In the genomic region with DNA sequence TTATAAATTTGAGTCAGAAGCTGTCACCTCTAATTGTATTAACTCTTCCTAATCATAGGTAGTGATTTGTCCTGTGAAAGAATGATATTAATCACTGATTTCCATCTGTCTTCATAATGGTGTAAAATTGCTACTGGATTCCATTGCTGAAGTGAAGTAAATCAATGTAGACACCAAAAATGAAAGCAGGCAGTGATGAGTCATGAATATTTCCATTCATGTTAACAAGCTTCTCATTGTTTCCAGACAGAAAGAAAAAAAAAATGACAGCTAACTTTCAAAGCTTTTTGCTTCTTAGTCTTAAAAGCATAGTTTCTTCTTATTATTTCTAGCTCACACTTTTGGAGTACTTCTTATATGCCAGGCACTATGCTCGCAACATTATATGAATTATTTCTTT, we compare ENCODE assay signal across 9 cellular contexts. TPM values are rescaled to one million over a fixed set of nuclear protein-coding genes. Genes with fewer than 3 reads are reported as not detected.
DNase-seq lines count a peak whose midpoint lies in the region; TF ChIP-seq lines count a peak whose summit lies in the region.
"Had no signal": no experiment of that assay in that cellular context is flagged by ENCODE, and none has a peak within 500 bp of the region (broad histone marks: within the 10 kb centered on the region; RNA-seq: fewer than 3 reads in every experiment).

No MANE protein-coding gene starts in this region.

- H3K4me1 ChIP-seq in mammary epithelial cell (ENCODE audit: insufficient read depth, low read length) (peaks cover 24% of the 10 kb centered on the region), colonic mucosa (peaks cover 7% of the 10 kb centered on the region)

- H3K4me3 ChIP-seq in GM06990 (replicated peaks; ENCODE audit: low read depth, low read length) (no peak overlapping the region), mammary epithelial cell (replicated peaks in 1 of 3; ENCODE audit: insufficient read depth in 1 of 3, low read depth in 2 of 3, low read length in 3 of 3) (no peak overlapping the region), neural cell (ENCODE audit: low read length) (no peak overlapping the region), colonic mucosa (no peak overlapping the region)

- no peak overlapping the region for H3K9ac ChIP-seq in mammary epithelial cell (ENCODE audit: insufficient read depth, low read length)
- H3K9ac ChIP-seq in neural cell (ENCODE audit: low read length): no peak overlapping the region
- H3K9ac ChIP-seq in colonic mucosa (ENCODE audit: low read depth in 2 of 2, low read length in 2 of 2): no peak overlapping the region

- no peaks in the 10 kb centered on the region for H3K36me3 ChIP-seq in GM06990 (ENCODE audit: control insufficient read depth, insufficient read depth, low read length)
- H3K36me3 ChIP-seq in mammary epithelial cell (ENCODE audit: insufficient read depth, low read length): no peaks in the 10 kb centered on the region
- H3K36me3 ChIP-seq in neural cell (ENCODE audit: insufficient read depth, low read length): no peaks in the 10 kb centered on the region
- no peaks in the 10 kb centered on the region for H3K36me3 ChIP-seq in colonic mucosa

- H3K79me2 ChIP-seq in mammary epithelial cell (ENCODE audit: insufficient read depth, low read length) (peaks cover 2% of the 10 kb centered on the region), neural cell (replicated peaks; ENCODE audit: insufficient read depth, low read length) (no peaks in the 10 kb centered on the region)

- no peaks in the 10 kb centered on the region for H3K9me2 ChIP-seq in neural cell (ENCODE audit: insufficient read depth, low read length)

- no peaks in the 10 kb centered on the region for H3K9me3 ChIP-seq in mammary epithelial cell (replicated peaks; ENCODE audit: insufficient read depth, low read length)
- no peaks in the 10 kb centered on the region for H3K9me3 ChIP-seq in neural cell (ENCODE audit: low read length)
- H3K9me3 ChIP-seq in colonic mucosa: no peaks in the 10 kb centered on the region

- H3F3A ChIP-seq in neural cell (ENCODE audit: insufficient read depth, low read length, poor library complexity, severe bottlenecking): no peaks in the 10 kb centered on the region

- in situ Hi-C loops in mammary epithelial cell (cut with MboI; ENCODE audit: low sequenced_read_pairs in 2 of 2): no loop called here

- H4K20me1 ChIP-seq in mammary epithelial cell (ENCODE audit: insufficient read depth, low read length) (no peaks in the 10 kb centered on the region), neural cell (ENCODE audit: insufficient read depth) (no peaks in the 10 kb centered on the region)

- CTCF ChIA-PET in mammary epithelial cell (lab: Charles Lee; ENCODE audit: low non-redundant PET): interaction anchor here (0.6 to 0.7 kb wide), 2 partner anchors 15 to 198 kb away, joined by 3 to 5 read pairs; no protein-coding TSS in a partner anchor

- TF ChIP-seq EP300 in neural cell (conservative IDR thresholded peaks at IDR 0.05; ENCODE audit: poor library complexity, severe bottlenecking): no peak

- DNase-seq in GM06990 (ENCODE audit: extremely low read depth, insufficient read length): peak; percentile 77
- peak; percentile 79 for DNase-seq in HPDE6-E6E7 (ENCODE audit: extremely low spot score)
- DNase-seq in mammary epithelial cell: peak; percentile 78
- no peak for DNase-seq in colonic mucosa
- no peak for DNase-seq in central memory CD4-positive, alpha-beta T cell
- no peak for DNase-seq in mucosa of gallbladder (ENCODE audit: low spot score)
- no peak for DNase-seq in activated effector memory CD4-positive, alpha-beta T cell treated with Interleukin-2 at 50 U/mL for 16 hours

- intact Hi-C loops in mammary epithelial cell (cut with micrococcal nuclease) (no loop called here), colonic mucosa (cut with DNase I) (no loop called here)

- 33% methylated on average over 1 of the region's 1 CpG for WGBS in mammary epithelial cell (ENCODE audit: low coverage, missing lambda C conversion rate)

- H3K27me3 ChIP-seq in GM06990 (replicated peaks; ENCODE audit: control insufficient read depth, insufficient read depth, low read length): no peaks in the 10 kb centered on the region
- no peaks in the 10 kb centered on the region for H3K27me3 ChIP-seq in mammary epithelial cell (ENCODE audit: insufficient read depth, low read length)
- no peaks in the 10 kb centered on the region for H3K27me3 ChIP-seq in neural cell (ENCODE audit: insufficient read depth, low read depth, low read length)
- no peaks in the 10 kb centered on the region for H3K27me3 ChIP-seq in colonic mucosa

- H2AFZ ChIP-seq in mammary epithelial cell (ENCODE audit: low read depth, low read length) (no peak overlapping the region), neural cell (ENCODE audit: low read depth, low read length) (no peak overlapping the region)

- H3K27ac ChIP-seq in mammary epithelial cell (ENCODE audit: insufficient read depth, low read depth, low read length) (peak overlapping the region; percentile 79), neural cell (ENCODE audit: low read length) (no peak overlapping the region), colonic mucosa (no peak overlapping the region)
- H3K27ac ChIP-seq: HL-60 had no signal

- no peak for TF ChIP-seq RAD21 in neural cell (conservative IDR thresholded peaks at IDR 0.05)

- no peak for TF ChIP-seq CTCF in GM06990 (IDR thresholded peaks at IDR 0.05; ENCODE audit: insufficient read depth, low read length, poor library complexity, severe bottlenecking)
- TF ChIP-seq CTCF in mammary epithelial cell (conservative IDR thresholded peaks at IDR 0.05 in 1 of 2, IDR thresholded peaks at IDR 0.05 in 1 of 2; ENCODE audit: extremely low read depth in 1 of 2, insufficient read depth in 1 of 2, low read depth in 1 of 2, low read length in 2 of 2): no peak
- no peak for TF ChIP-seq CTCF in neural cell (IDR thresholded peaks at IDR 0.05; ENCODE audit: poor library complexity, severe bottlenecking)
- no peak for TF ChIP-seq CTCF in colonic mucosa (IDR thresholded peaks at IDR 0.05)

- no TSS peak for BruUV-seq in mammary epithelial cell (replicated peaks; lab: Mats Ljungman, UMichigan)

- dilution Hi-C loops in mammary epithelial cell (cut with HindIII; ENCODE audit: low sequenced_read_pairs): loop anchor here (5.0 kb wide), 1 partner anchor 62 kb away; no protein-coding TSS in a partner anchor

- H3K4me2 ChIP-seq in mammary epithelial cell (ENCODE audit: insufficient read depth, low read depth, low read length) (peak overlapping the region; percentile 80), neural cell (ENCODE audit: low read length) (no peak overlapping the region)

TF ChIP-seq in neural cell, 6 proteins besides CTCF, POLR2A, EP300 and RAD21:
- no peak for TF ChIP-seq MXI1 (conservative IDR thresholded peaks at IDR 0.05; ENCODE audit: poor library complexity, severe bottlenecking)
- TF ChIP-seq POLR2AphosphoS5 (IDR thresholded peaks at IDR 0.05): peak; percentile 23
TF ChIP-seq in neural cell: peak in this region for 1.

RNA-seq across cellular contexts. Expression of gene FAM114A1, which starts 21.5 kb away (rescaled TPM):
- total RNA-seq in mammary epithelial cell (100 to 1,000 TPM in 1 of 2 donors, 10 to 100 TPM in 1; 69.0 to 107 TPM), colonic mucosa (10 to 100 TPM; 76.3 to 88.3 TPM), mucosa of gallbladder (80.6 TPM)
- polyA plus RNA-seq in mammary epithelial cell (82.8 TPM), neural cell (0.32 TPM in 1 of 2 replicates, not detected in the other)
- polyA minus RNA-seq in mammary epithelial cell (48.1 TPM), neural cell (0.24 and 0.58 TPM in 2 replicates)

RNA-seq across cellular contexts. Expression of gene TLR6, which starts 32.5 kb away (rescaled TPM):
- total RNA-seq in mammary epithelial cell: 1 to 10 TPM; 5.8 to 6.7 TPM
- 0.53 TPM for polyA plus RNA-seq in mammary epithelial cell
- polyA minus RNA-seq in mammary epithelial cell: not detected
- polyA plus RNA-seq in neural cell: not detected in 2 replicates
- polyA minus RNA-seq in neural cell: not detected in 2 replicates
- 1 to 10 TPM in 1 of 2 donors, under 1 TPM in 1; 0.44 to 2.2 TPM for total RNA-seq in colonic mucosa
- total RNA-seq in mucosa of gallbladder: 4.3 TPM

Comparison
In these comparisons a context has a peak if more than half of its experiments do, and no peak if none do; other contexts are left out.
1. DNase-seq: peak in GM06990 (single experiment), HPDE6-E6E7 (single experiment) and mammary epithelial cell (single experiment); none in colonic mucosa (single experiment), central memory CD4-positive, alpha-beta T cell (single experiment), mucosa of gallbladder (single experiment) and activated effector memory CD4-positive, alpha-beta T cell treated with Interleukin-2 at 50 U/mL for 16 hours (single experiment).